Comparison of ENCODE assay signal across 18 cellular contexts in genomic region chr5:41817625-41818301, GRCh38. TPM values are rescaled to one million over a fixed set of nuclear protein-coding genes. Genes with fewer than 3 reads are reported as not detected.
DNase-seq lines count a peak whose midpoint lies in the region; ATAC-seq, FAIRE-seq and TF ChIP-seq lines count a peak whose summit lies in the region.
"Had no signal": no experiment of that assay in that cellular context is flagged by ENCODE, and none has a peak within 500 bp of the region (broad histone marks: within the 10 kb centered on the region; RNA-seq: fewer than 3 reads in every experiment).

No MANE protein-coding gene starts in this region.

- H3K36me3 Mint-ChIP-seq in chondrocyte (ENCODE audit: low read depth): peaks cover 2% of the 10 kb centered on the region
- no peaks in the 10 kb centered on the region for H3K36me3 Mint-ChIP-seq in nephron (ENCODE audit: low read depth)
- peaks cover 27% of the 10 kb centered on the region for H3K36me3 Mint-ChIP-seq in activated naive CD4-positive, alpha-beta T cell treated with anti-CD3 and anti-CD28 coated beads, Interleukin-2, amount 10 ng/mL, durations not matched to agents 7 days and 5 days

- H3K4me3 Mint-ChIP-seq in chondrocyte (ENCODE audit: unreplicated experiment): no peak overlapping the region
- no peak overlapping the region for H3K4me3 Mint-ChIP-seq in nephron
- no peak overlapping the region for H3K4me3 Mint-ChIP-seq in activated naive CD4-positive, alpha-beta T cell treated with anti-CD3 and anti-CD28 coated beads, Interleukin-2, amount 10 ng/mL, durations not matched to agents 7 days and 5 days
- H3K4me3 Mint-ChIP-seq: CD4-positive, alpha-beta memory T cell had no signal

- H3K9me3 Mint-ChIP-seq in chondrocyte (ENCODE audit: low read depth) (peaks cover 2% of the 10 kb centered on the region), nephron (no peaks in the 10 kb centered on the region)
- peaks cover 1% of the 10 kb centered on the region for H3K9me3 Mint-ChIP-seq in activated naive CD4-positive, alpha-beta T cell treated with anti-CD3 and anti-CD28 coated beads, Interleukin-2, amount 10 ng/mL, durations not matched to agents 7 days and 5 days

- intact Hi-C loops in dorsolateral prefrontal cortex (cut with DNase I): no loop called here

- no peak overlapping the region for H3K4me3 ChIP-seq in dorsolateral prefrontal cortex
- H3K4me3 ChIP-seq: BLaER1 had no signal

- H3K27me3 ChIP-seq in dorsolateral prefrontal cortex: no peaks in the 10 kb centered on the region
- H3K27me3 ChIP-seq: BLaER1 had no signal

- H3K27ac Mint-ChIP-seq in chondrocyte (ENCODE audit: unreplicated experiment): peak overlapping the region; percentile 19
- H3K27ac Mint-ChIP-seq in nephron: peak overlapping the region in 2 of 3 experiments; percentile 9 to 61
- no peak overlapping the region for H3K27ac Mint-ChIP-seq in activated naive CD4-positive, alpha-beta T cell treated with anti-CD3 and anti-CD28 coated beads, Interleukin-2, amount 10 ng/mL, durations not matched to agents 7 days and 5 days

- H3K27ac ChIP-seq in dorsolateral prefrontal cortex: no peak overlapping the region
- H3K27ac ChIP-seq: BLaER1 had no signal

- FAIRE-seq in HTR-8/SVneo (lab: Jason Lieb, UNC): peak; percentile 76
- FAIRE-seq: GM12892 had no signal

- no peaks in the 10 kb centered on the region for H3K27me3 Mint-ChIP-seq in chondrocyte (ENCODE audit: low read depth)
- H3K27me3 Mint-ChIP-seq in nephron (ENCODE audit: low read depth): no peaks in the 10 kb centered on the region
- no peaks in the 10 kb centered on the region for H3K27me3 Mint-ChIP-seq in activated naive CD4-positive, alpha-beta T cell treated with anti-CD3 and anti-CD28 coated beads, Interleukin-2, amount 10 ng/mL, durations not matched to agents 7 days and 5 days
- H3K27me3 Mint-ChIP-seq: CD4-positive, alpha-beta memory T cell had no signal

- ATAC-seq in HG03097 (IDR thresholded peaks at IDR 0.05; ENCODE audit: low FRiP score, unreplicated experiment) (no peak), esophagus mucosa (no peak)

- H3K4me1 Mint-ChIP-seq in chondrocyte (ENCODE audit: low read depth) (peaks cover 53% of the 10 kb centered on the region), nephron (peaks cover 14% of the 10 kb centered on the region)
- peaks cover 9% of the 10 kb centered on the region for H3K4me1 Mint-ChIP-seq in activated naive CD4-positive, alpha-beta T cell treated with anti-CD3 and anti-CD28 coated beads, Interleukin-2, amount 10 ng/mL, durations not matched to agents 7 days and 5 days

- DNase-seq in DMS 273 treated with DMSO at 0.1 percent for 48 hours (lab: John Stamatoyannopoulos, UW): peak; percentile 10
- no peak for DNase-seq in HTR-8/SVneo (ENCODE audit: insufficient read length, low spot score)
- DNase-seq in chondrocyte (ENCODE audit: low spot score): no peak
- no peak for DNase-seq in activated naive CD4-positive, alpha-beta T cell treated with anti-CD3 and anti-CD28 coated beads, Interleukin-2, amount 10 ng/mL, durations not matched to agents 7 days and 5 days
- no peak for DNase-seq in dorsolateral prefrontal cortex
- DNase-seq: CD4-positive, alpha-beta memory T cell; H7; NCI-H187; NCI-H2107; NCI-H510A treated with DMSO at 0.1 percent for 48 hours; RPMI8226; SHP77 treated with DMSO at 0.1 percent for 48 hours; SK-N-SH had no signal

- TF ChIP-seq CTCF in chondrocyte (IDR thresholded peaks at IDR 0.05): no peak
- TF ChIP-seq CTCF in nephron (IDR thresholded peaks at IDR 0.05; ENCODE audit: unreplicated experiment in 3 of 3): no peak
- TF ChIP-seq CTCF in dorsolateral prefrontal cortex (IDR thresholded peaks at IDR 0.05 in 54 of 56, conservative IDR thresholded peaks at IDR 0.05 in 2 of 56; ENCODE audit: low read depth in 1 of 56, partially characterized antibody in 56 of 56): no peak

- CTCF ChIA-PET in activated naive CD4-positive, alpha-beta T cell treated with anti-CD3 and anti-CD28 coated beads, Interleukin-2, amount 10 ng/mL, durations not matched to agents 7 days and 5 days (lab: Charles Lee): no interaction called here

RNA-seq across cellular contexts. Expression of gene OXCT1, which starts 52.5 kb away (rescaled TPM):
- total RNA-seq in chondrocyte (44.6 to 96.2 TPM (median 46.1 TPM) in 3 replicates), esophagus mucosa (27.0 TPM), dorsolateral prefrontal cortex (100 to 1,000 TPM in 13 of 120 experiments, 10 to 100 TPM in 107; 34.8 to 117 (median 79.4) TPM)
